Comparison of ENCODE assay signal across 21 cellular contexts in genomic region chr10:47452495-47453434, GRCh38. TPM values are rescaled to one million over a fixed set of nuclear protein-coding genes. Genes with fewer than 3 reads are reported as not detected.
A peak's percentile ranks its signal among the peaks of the same experiment; 100 is the strongest.
DNase-seq lines count a peak whose midpoint lies in the region; TF ChIP-seq lines count a peak whose summit lies in the region.
"Had no signal": no experiment of that assay in that cellular context is flagged by ENCODE, and none has a peak within 500 bp of the region (broad histone marks: within the 10 kb centered on the region; RNA-seq: fewer than 3 reads in every experiment).

No MANE protein-coding gene starts in this region.

- WGBS in hepatocyte (ENCODE audit: low lambda C conversion rate, missing lambda C conversion rate), result 61% methylated on average over 12 of the region's 16 CpGs
- WGBS in smooth muscle cell (ENCODE audit: low lambda C conversion rate), result 81% methylated on average over 16 of the region's 16 CpGs

- H2AFZ ChIP-seq in hepatocyte, result no peak overlapping the region
- no peak overlapping the region for H2AFZ ChIP-seq in smooth muscle cell (ENCODE audit: low read depth)

- H3K4me3 ChIP-seq in hepatocyte (no peak overlapping the region), smooth muscle cell (no peak overlapping the region)
- H3K4me3 ChIP-seq: A549, prostate gland had no signal

- no peaks in the 10 kb centered on the region for H3F3A ChIP-seq in smooth muscle cell (ENCODE audit: low read depth)

- no peak overlapping the region for H3K27ac ChIP-seq in hepatocyte
- H3K27ac ChIP-seq in smooth muscle cell (ENCODE audit: low read depth), result no peak overlapping the region
- H3K27ac ChIP-seq: epithelial cell of prostate, prostate gland, VCaP had no signal

- TF ChIP-seq CTCF in hepatocyte (IDR thresholded peaks at IDR 0.05; ENCODE audit: poor library complexity) (no peak), smooth muscle cell (IDR thresholded peaks at IDR 0.05; ENCODE audit: borderline replicate concordance, insufficient read depth, poor library complexity, severe bottlenecking) (no peak)

- H3K9ac ChIP-seq in smooth muscle cell (ENCODE audit: low read depth), result no peak overlapping the region

- no peaks in the 10 kb centered on the region for H4K20me1 ChIP-seq in hepatocyte (ENCODE audit: insufficient read depth, poor library complexity, severe bottlenecking)
- H4K20me1 ChIP-seq in smooth muscle cell (ENCODE audit: low read depth), result no peaks in the 10 kb centered on the region

- H3K4me2 ChIP-seq in hepatocyte (no peak overlapping the region), smooth muscle cell (no peak overlapping the region)
- H3K4me2 ChIP-seq: A549 had no signal

- H3K79me2 ChIP-seq in hepatocyte (no peaks in the 10 kb centered on the region), smooth muscle cell (ENCODE audit: low read depth) (no peaks in the 10 kb centered on the region)

- DNase-seq in NCI-H82 (lab: John Stamatoyannopoulos, UW), result peak; percentile 56
- no peak for DNase-seq in NCI-H82 treated with DMSO at 0.1 percent for 48 hours (lab: John Stamatoyannopoulos, UW; ENCODE audit: unreplicated experiment)
- peak; percentile 11 for DNase-seq in NCI-H2196 treated with DMSO at 0.1 percent for 48 hours (lab: John Stamatoyannopoulos, UW; ENCODE audit: unreplicated experiment)
- DNase-seq in hepatocyte (ENCODE audit: low spot score), result peak; percentile 12
- peak; percentile 24 for DNase-seq in retina
- DNase-seq in LoVo (ENCODE audit: low spot score), result no peak
- DNase-seq in activated naive CD4-positive, alpha-beta T cell treated with Interleukin-2 at 50 U/mL for 16 hours, result no peak
- DNase-seq in smooth muscle cell (lab: John Stamatoyannopoulos, UW; ENCODE audit: unreplicated experiment), result no peak
- DNase-seq: activated gamma-delta T cell; CD4-positive, alpha-beta T cell; OCI-M1; stimulated activated CD4-positive, alpha-beta T cell treated with anti-CD3 and anti-CD28 coated beads, Interleukin-15, amount 100 ng/mL, for 24 hours had no signal

- H3K36me3 ChIP-seq in hepatocyte (replicated peaks; ENCODE audit: insufficient read depth, low read depth), result no peaks in the 10 kb centered on the region
- no peaks in the 10 kb centered on the region for H3K36me3 ChIP-seq in smooth muscle cell (ENCODE audit: low read depth)
- H3K36me3 ChIP-seq: prostate gland had no signal

- no peaks in the 10 kb centered on the region for H3K9me2 ChIP-seq in hepatocyte (replicated peaks; ENCODE audit: insufficient read depth)

- H3K27me3 ChIP-seq in hepatocyte (no peaks in the 10 kb centered on the region), smooth muscle cell (ENCODE audit: low read depth) (no peaks in the 10 kb centered on the region)

- H3K4me1 ChIP-seq in hepatocyte (ENCODE audit: insufficient read depth) (peaks cover 27% of the 10 kb centered on the region), smooth muscle cell (ENCODE audit: low read depth) (no peaks in the 10 kb centered on the region)
- H3K4me1 ChIP-seq: prostate gland had no signal

- H3K9me3 ChIP-seq in hepatocyte (ENCODE audit: low read depth), result no peaks in the 10 kb centered on the region
- H3K9me3 ChIP-seq in smooth muscle cell (replicated peaks; ENCODE audit: low read depth), result no peaks in the 10 kb centered on the region
- H3K9me3 ChIP-seq: A549, prostate gland had no signal

RNA-seq across cellular contexts. Expression of gene ANXA8, which starts 31.1 kb away (rescaled TPM):
- 60.4 and 87.6 TPM in 2 replicates for total RNA-seq in hepatocyte
- polyA plus RNA-seq in hepatocyte, result 213 and 296 TPM in 2 replicates
- 50.1 and 55.1 TPM in 2 replicates for total RNA-seq in smooth muscle cell
- polyA plus RNA-seq in smooth muscle cell, result 17.1 and 80.1 TPM in 2 replicates
- total RNA-seq: CD4-positive, alpha-beta T cell; HT-29 had no signal

RNA-seq across cellular contexts. Expression of gene FAM25G, which starts 38.7 kb away (rescaled TPM):
- total RNA-seq in hepatocyte, result not detected in 2 replicates
- 0.57 TPM in 1 of 2 replicates, not detected in the other for polyA plus RNA-seq in hepatocyte
- not detected in 2 replicates for total RNA-seq in smooth muscle cell
- polyA plus RNA-seq in smooth muscle cell, result not detected in 2 replicates
- total RNA-seq: aorta; CD4-positive, alpha-beta T cell; HT-29; M059J; mucosa of gallbladder; prostate gland; subcutaneous adipose tissue had no signal
- polyA plus RNA-seq: A549, aorta had no signal

Comparison
In these comparisons a context has a peak if more than half of its experiments do, and no peak if none do; other contexts are left out.
1. DNase-seq: peak in NCI-H82 (single experiment), NCI-H2196 treated with DMSO at 0.1 percent for 48 hours (single experiment), hepatocyte (single experiment) and retina (single experiment); none in NCI-H82 treated with DMSO at 0.1 percent for 48 hours (single experiment), LoVo (single experiment), activated naive CD4-positive, alpha-beta T cell treated with Interleukin-2 at 50 U/mL for 16 hours (single experiment) and smooth muscle cell (single experiment).